27 cellular contexts compared by ENCODE assay signal in genomic region chr12:31974673-31975072, GRCh38.
"Had no signal": no experiment of that assay in that cellular context is flagged by ENCODE, and none has a peak within 500 bp of the region (broad histone marks: within the 10 kb centered on the region; RNA-seq: fewer than 3 reads in every experiment).

No MANE protein-coding gene starts in this region.

- ATAC-seq: activated CD4-positive, CD25-positive, alpha-beta regulatory T cell treated with anti-CD3 and anti-CD28 coated beads, Interleukin-2, amount 50 U/mL, for 24 hours; activated CD8-positive, alpha-beta memory T cell treated with anti-CD3 and anti-CD28 coated beads, Interleukin-2, amount 10 ng/mL, durations not matched to agents 7 days and 5 days; K562; SK-N-SH treated with all-trans-retinoic acid at 6 μM for 48 hours had no signal

- DNase-seq: activated CD4-positive, alpha-beta T cell treated with anti-CD3 and anti-CD28 coated beads for 4 hours; activated CD8-positive, alpha-beta memory T cell treated with anti-CD3 and anti-CD28 coated beads, Interleukin-2, amount 10 ng/mL, durations not matched to agents 7 days and 5 days; activated effector memory CD4-positive, alpha-beta T cell treated with anti-CD3 and anti-CD28 coated beads, Interleukin-2, amount 50 U/mL, for 16 hours; activated naive CD4-positive, alpha-beta T cell treated with Interleukin-2 at 50 U/mL for 16 hours; activated T-cell treated with anti-CD3 and anti-CD28 coated beads, Interleukin-2, amount 50 U/mL, for 24 hours; amniotic stem cell; Karpas-422; MM.1S; NCI-H1105; NCI-H1436; NCI-H1694 treated with DMSO at 0.1 percent for 48 hours; NCI-H2029 treated with DMSO at 0.1 percent for 48 hours; NCI-H345; NCI-H510A; NCI-H526 treated with DMSO at 0.1 percent for 48 hours; NK-92 treated with Interleukin-12 subunit alpha and Interleukin-12 subunit beta, amount 100 ng/mL, for 24 hours; OCI-M1; Peyer's patch; Right ventricle myocardium superior; SJCRH30; SW 1271 had no signal

- H3K4me1 ChIP-seq: ascending aorta, Peyer's patch, SJCRH30 had no signal

- H3K27me3 ChIP-seq: ascending aorta, Peyer's patch, SJCRH30 had no signal

- H3K4me3 ChIP-seq: ascending aorta, K562, Peyer's patch, SJCRH30 had no signal

- H3K27ac Mint-ChIP-seq: activated CD8-positive, alpha-beta memory T cell treated with anti-CD3 and anti-CD28 coated beads, Interleukin-2, amount 10 ng/mL, durations not matched to agents 7 days and 5 days; brain had no signal

- H3K27me3 Mint-ChIP-seq: activated CD8-positive, alpha-beta memory T cell treated with anti-CD3 and anti-CD28 coated beads, Interleukin-2, amount 10 ng/mL, durations not matched to agents 7 days and 5 days; activated T-cell treated with anti-CD3 and anti-CD28 coated beads, Interleukin-2, amount 50 U/mL, for 24 hours had no signal

- H3K4me3 Mint-ChIP-seq: activated CD8-positive, alpha-beta memory T cell treated with anti-CD3 and anti-CD28 coated beads, Interleukin-2, amount 10 ng/mL, durations not matched to agents 7 days and 5 days; activated T-cell treated with anti-CD3 and anti-CD28 coated beads, Interleukin-2, amount 50 U/mL, for 24 hours; brain had no signal

- H3K4me1 Mint-ChIP-seq: brain had no signal

- H3K27ac ChIP-seq: ascending aorta, Peyer's patch, RWPE1, SJCRH30 had no signal
